8 cellular contexts compared by ENCODE assay signal in genomic region chr6:36873612-36874011, GRCh38. TPM values are rescaled to one million over a fixed set of nuclear protein-coding genes. Genes with fewer than 3 reads are reported as not detected.
A peak's percentile ranks its signal among the peaks of the same experiment; 100 is the strongest.
DNase-seq lines count a peak whose midpoint lies in the region; ATAC-seq, FAIRE-seq and TF ChIP-seq lines count a peak whose summit lies in the region.

No MANE protein-coding gene starts in this region.

- H3K27me3 Mint-ChIP-seq in WTC11 (ENCODE audit: low read depth) (peaks cover 7% of the 10 kb centered on the region), type B pancreatic cell (no peaks in the 10 kb centered on the region)

- peak overlapping the region; percentile 71 for H3K4me3 ChIP-seq in AG09309 (ENCODE audit: control insufficient read depth, low read depth, low read length)
- H3K4me3 ChIP-seq in iPS-18a (ENCODE audit: low read length), result peak overlapping the region; percentile 88

- CTCF ChIA-PET in WTC11 (lab: Charles Lee), result interaction anchor here (1.0 to 6.4 kb wide), 21 partner anchors 9 to 337 kb away, joined by 3 to 70 read pairs (median 8); partner anchors contain the start of gene C6orf89

- H3K4me3 Mint-ChIP-seq in WTC11 (peak overlapping the region; percentile 93), type B pancreatic cell (peak overlapping the region; percentile 98)

- H3K9ac ChIP-seq in iPS-18a (ENCODE audit: low read length), result peak overlapping the region; percentile 91

- peak; percentile 59 for FAIRE-seq in GM18507 (lab: Jason Lieb, UNC)

- H3K4me1 ChIP-seq in iPS-18a (ENCODE audit: control insufficient read depth, low read depth, low read length), result peaks cover 5% of the 10 kb centered on the region

- no peaks in the 10 kb centered on the region for H3K27me3 ChIP-seq in iPS-18a (ENCODE audit: control insufficient read depth, insufficient read depth, low read length)

- POLR2A ChIA-PET in WTC11 (lab: Charles Lee), result interaction anchor here (0.9 to 2.3 kb wide), 3 partner anchors 9 to 62 kb away, joined by 4 to 8 read pairs (median 4); partner anchors contain the start of gene C6orf89

- H3K9me3 Mint-ChIP-seq in WTC11 (peaks cover 3% of the 10 kb centered on the region; the same call in 1 of the 2 replicates), type B pancreatic cell (no peaks in the 10 kb centered on the region)

- H3K4me1 Mint-ChIP-seq in WTC11 (peaks cover 19% of the 10 kb centered on the region), type B pancreatic cell (ENCODE audit: unreplicated experiment) (peaks cover 20% of the 10 kb centered on the region)

- peaks cover 19% of the 10 kb centered on the region for H3K36me3 ChIP-seq in iPS-18a (ENCODE audit: control insufficient read depth, low read depth, low read length)

- no peak overlapping the region for H3K27ac ChIP-seq in iPS-18a (ENCODE audit: low read length)

- ATAC-seq in WTC11, result no peak

- peak overlapping the region; percentile 48 for H3K27ac Mint-ChIP-seq in WTC11
- peak overlapping the region; percentile 97 for H3K27ac Mint-ChIP-seq in type B pancreatic cell

- DNase-seq in AG09309 (ENCODE audit: low read depth), result no peak
- no peak for DNase-seq in GM18507 (ENCODE audit: extremely low spot score, insufficient read length, low read depth)
- DNase-seq in WTC11 (ENCODE audit: low spot score), result no peak
- DNase-seq in type B pancreatic cell (ENCODE audit: extremely low spot score, unreplicated experiment), result no peak
- no peak for DNase-seq in NCI-H226
- no peak for DNase-seq in kidney glomerular epithelial cell (lab: John Stamatoyannopoulos, UW)
- DNase-seq in NCI-H2029 treated with DMSO at 0.1 percent for 48 hours (lab: John Stamatoyannopoulos, UW), result no peak

- no peak for TF ChIP-seq CTCF in AG09309 (IDR thresholded peaks at IDR 0.05; ENCODE audit: control insufficient read depth, insufficient read depth, low read depth, low read length, missing control alignments)
- TF ChIP-seq CTCF in WTC11 (IDR thresholded peaks at IDR 0.05), result no peak
- TF ChIP-seq CTCF in type B pancreatic cell (conservative IDR thresholded peaks at IDR 0.05), result peak; percentile 43

- H3K9me3 ChIP-seq in iPS-18a (ENCODE audit: control insufficient read depth, low read depth, low read length), result no peaks in the 10 kb centered on the region

- peaks cover 20% of the 10 kb centered on the region for H3K36me3 Mint-ChIP-seq in WTC11
- H3K36me3 Mint-ChIP-seq in type B pancreatic cell, result peaks cover 12% of the 10 kb centered on the region

TF ChIP-seq in WTC11, 78 proteins besides CTCF, POLR2A, EP300 and RAD21:
- TF ChIP-seq ZNF423 (CRISPR knock-in tag; IDR thresholded peaks at IDR 0.05) (no peak), MXD4 (CRISPR knock-in tag; IDR thresholded peaks at IDR 0.05; ENCODE audit: borderline replicate concordance) (no peak), ZNF532 (CRISPR knock-in tag; IDR thresholded peaks at IDR 0.05; ENCODE audit: borderline replicate concordance) (no peak), ZNF263 (CRISPR knock-in tag; IDR thresholded peaks at IDR 0.05; ENCODE audit: low read depth) (no peak), NFATC4 (CRISPR knock-in tag; IDR thresholded peaks at IDR 0.05) (no peak), SMAD4 (CRISPR knock-in tag; IDR thresholded peaks at IDR 0.05) (no peak), TCF7 (CRISPR knock-in tag; IDR thresholded peaks at IDR 0.05; ENCODE audit: low read depth) (no peak), NR1H2 (CRISPR knock-in tag; IDR thresholded peaks at IDR 0.05) (no peak), CREB1 (CRISPR knock-in tag; IDR thresholded peaks at IDR 0.05) (no peak), FOXP1 (CRISPR knock-in tag; IDR thresholded peaks at IDR 0.05; ENCODE audit: borderline replicate concordance) (no peak), PREB (CRISPR knock-in tag; IDR thresholded peaks at IDR 0.05; ENCODE audit: borderline replicate concordance) (no peak), NR2C2 (CRISPR knock-in tag; IDR thresholded peaks at IDR 0.05) (no peak), ZNF138 (CRISPR knock-in tag; conservative IDR thresholded peaks at IDR 0.05) (no peak), GRHL2 (CRISPR knock-in tag; IDR thresholded peaks at IDR 0.05; ENCODE audit: insufficient replicate concordance, severe bottlenecking) (no peak)

RNA-seq across cellular contexts. Expression of gene PPIL1, which starts 1.0 kb away (rescaled TPM):
- total RNA-seq in WTC11 (2021) (64.2 to 69.8 TPM (median 66.6 TPM) in 3 replicates), type B pancreatic cell (ENCODE audit: low replicate concordance) (35.1 and 50.4 TPM in 2 replicates)

RNA-seq across cellular contexts. Expression of gene C6orf89, which starts 12.1 kb away (rescaled TPM):
- 13.2 to 15.6 TPM (median 15.0 TPM) in 3 replicates for total RNA-seq in WTC11 (2021)
- total RNA-seq in type B pancreatic cell (ENCODE audit: low replicate concordance), result 37.9 and 42.4 TPM in 2 replicates

RNA-seq across cellular contexts. Expression of gene CPNE5, which starts 34.4 kb away (rescaled TPM):
- total RNA-seq in WTC11 (2021) (0.44 to 0.71 TPM (median 0.48 TPM) in 3 replicates), type B pancreatic cell (ENCODE audit: low replicate concordance) (0.14 and 0.72 TPM in 2 replicates)
